ENCODE assay signal across 11 cellular contexts in genomic region chr3:162087361-162087760, GRCh38.
"Had no signal": no experiment of that assay in that cellular context is flagged by ENCODE, and none has a peak within 500 bp of the region (broad histone marks: within the 10 kb centered on the region; RNA-seq: fewer than 3 reads in every experiment).

No MANE protein-coding gene starts in this region.

- DNase-seq: GM23248, GOT3, H7, H9, HCEC 1CT, HFFc6 had no signal

- H3K9ac ChIP-seq: GM23248 had no signal

- FAIRE-seq: H1, H54 had no signal

- H3K36me3 ChIP-seq: HAP-1 had no signal

- H3K27ac ChIP-seq: GM23248 had no signal

- H3K9me3 ChIP-seq: HAP-1 had no signal

- H3K4me1 ChIP-seq: HAP-1 had no signal

- H3K4me2 ChIP-seq: GM23338 had no signal

- H2AFZ ChIP-seq: GM23248, GM23338 had no signal

- H3K4me3 ChIP-seq: GM23248, GM23338, HAP-1 had no signal

- ATAC-seq: GM23338, HCT116 had no signal
